Comparison of ENCODE assay signal across 8 cellular contexts in genomic region chr15:63601026-63601726, GRCh38. TPM values are rescaled to one million over a fixed set of nuclear protein-coding genes. Genes with fewer than 3 reads are reported as not detected.
DNase-seq lines count a peak whose midpoint lies in the region; ATAC-seq and TF ChIP-seq lines count a peak whose summit lies in the region.

No MANE protein-coding gene starts in this region.

- TF ChIP-seq CTCF in fibroblast of pulmonary artery (IDR thresholded peaks at IDR 0.05; ENCODE audit: low read length, missing control alignments) (no peak), osteoblast (IDR thresholded peaks at IDR 0.05; ENCODE audit: extremely low read depth, low read depth, low read length) (no peak)

- H3K27ac ChIP-seq in osteoblast (ENCODE audit: low read depth, low read length), result peak overlapping the region; percentile 86

- H3K4me3 ChIP-seq in fibroblast of pulmonary artery (replicated peaks; ENCODE audit: low read depth, low read length), result peak overlapping the region; percentile 77
- peak overlapping the region; percentile 95 for H3K4me3 ChIP-seq in osteoblast (ENCODE audit: insufficient read depth, low read length)

- H3K27ac Mint-ChIP-seq in activated T-cell treated with anti-CD3 and anti-CD28 coated beads, Interleukin-2, amount 50 U/mL, for 72 hours, result peak overlapping the region; percentile 91

- peak; percentile 46 for DNase-seq in EH (ENCODE audit: low read depth)
- peak; percentile 30 for DNase-seq in NCI-H345 treated with DMSO at 0.1 percent for 48 hours (lab: John Stamatoyannopoulos, UW; ENCODE audit: unreplicated experiment)
- peak; percentile 68 to 72 for DNase-seq in activated T-cell treated with anti-CD3 and anti-CD28 coated beads, Interleukin-2, amount 50 U/mL, for 72 hours
- peak; percentile 20 for DNase-seq in fibroblast of pulmonary artery (ENCODE audit: low read depth)
- DNase-seq in osteoblast (ENCODE audit: insufficient read length, low spot score, missing footprints), result peak; percentile 94
- no peak for DNase-seq in SK-N-DZ (ENCODE audit: low spot score)

- ATAC-seq in GM21786 (IDR thresholded peaks at IDR 0.05; ENCODE audit: unreplicated experiment) (peak; percentile 13), HG03457 (IDR thresholded peaks at IDR 0.05; ENCODE audit: unreplicated experiment) (no peak)
- peak; percentile 15 to 18 for ATAC-seq in activated T-cell treated with anti-CD3 and anti-CD28 coated beads, Interleukin-2, amount 50 U/mL, for 72 hours (replicated peaks in 1 of 2)

- H3K9me3 Mint-ChIP-seq in activated T-cell treated with anti-CD3 and anti-CD28 coated beads, Interleukin-2, amount 50 U/mL, for 72 hours, result no peaks in the 10 kb centered on the region

- no peaks in the 10 kb centered on the region for H3K27me3 Mint-ChIP-seq in activated T-cell treated with anti-CD3 and anti-CD28 coated beads, Interleukin-2, amount 50 U/mL, for 72 hours (ENCODE audit: low read depth)

- peak overlapping the region; percentile 90 to 97 for H3K4me3 Mint-ChIP-seq in activated T-cell treated with anti-CD3 and anti-CD28 coated beads, Interleukin-2, amount 50 U/mL, for 72 hours

- peak overlapping the region; percentile 98 for H3K4me2 ChIP-seq in osteoblast (ENCODE audit: insufficient read depth, low read length)

- peaks cover 11% of the 10 kb centered on the region for H3K79me2 ChIP-seq in osteoblast (ENCODE audit: insufficient read depth, low read length)

- H3K36me3 Mint-ChIP-seq in activated T-cell treated with anti-CD3 and anti-CD28 coated beads, Interleukin-2, amount 50 U/mL, for 72 hours (ENCODE audit: insufficient read depth in 2 of 2), result no peaks in the 10 kb centered on the region

- H4K20me1 ChIP-seq in osteoblast (ENCODE audit: insufficient read depth, low read length), result no peaks in the 10 kb centered on the region

- H2AFZ ChIP-seq in osteoblast (ENCODE audit: low read length), result peak overlapping the region; percentile 93

- H3K27me3 ChIP-seq in osteoblast (ENCODE audit: insufficient read depth, low read length), result no peaks in the 10 kb centered on the region

- no peaks in the 10 kb centered on the region for H3K36me3 ChIP-seq in osteoblast (ENCODE audit: insufficient read depth, low read length)

- H3K4me1 Mint-ChIP-seq in activated T-cell treated with anti-CD3 and anti-CD28 coated beads, Interleukin-2, amount 50 U/mL, for 72 hours (ENCODE audit: low read depth), result peaks cover 79% of the 10 kb centered on the region

- H3K4me1 ChIP-seq in osteoblast (ENCODE audit: insufficient read depth, low read length), result peaks cover 34% of the 10 kb centered on the region

- no peaks in the 10 kb centered on the region for H3K9me3 ChIP-seq in osteoblast (ENCODE audit: low read depth, low read length)

RNA-seq across cellular contexts. Expression of gene FBXL22, which starts 4.0 kb away (rescaled TPM):
- total RNA-seq in activated T-cell treated with anti-CD3 and anti-CD28 coated beads, Interleukin-2, amount 50 U/mL, for 72 hours, result 1 to 10 TPM in 1 of 2 donors, under 1 TPM in 1; 0.79 to 1.3 TPM
- total RNA-seq in osteoblast, result 0.59 and 1.8 TPM in 2 replicates
- polyA plus RNA-seq in SK-N-DZ (2014; cell fraction: cytosol; rRNA removed), result not detected in 2 replicates
- polyA plus RNA-seq in SK-N-DZ (2014; cell fraction: nucleus; rRNA removed), result not detected in 2 replicates
